2 cellular contexts compared by ENCODE assay signal in genomic region chr5:115381911-115382662, GRCh38.
TF ChIP-seq lines count a peak whose summit lies in the region.

No MANE protein-coding gene starts in this region.

TF ChIP-seq in IMR-90, 13 proteins besides CTCF, POLR2A, EP300 and RAD21:
- TF ChIP-seq FOS (IDR thresholded peaks at IDR 0.05; ENCODE audit: low read depth, low read length) (no peak), MAFK (IDR thresholded peaks at IDR 0.05; ENCODE audit: low read depth, low read length) (peak; percentile 99)
TF ChIP-seq in IMR-90: peak in this region for 1.

TF ChIP-seq in H1, 55 proteins besides CTCF, POLR2A, EP300 and RAD21:
- TF ChIP-seq SIX5 (IDR thresholded peaks at IDR 0.05; ENCODE audit: low read depth, low read length) (no peak), MAFK (IDR thresholded peaks at IDR 0.05; ENCODE audit: low read depth, low read length) (peak; percentile 98), BACH1 (IDR thresholded peaks at IDR 0.05; ENCODE audit: low read length) (0 out of 2 replicates have a peak, but pooled peaks have one; percentile 25)
